1 cellular context compared by ENCODE assay signal in genomic region chr16:21626659-21627277, GRCh38.
TF ChIP-seq lines count a peak whose summit lies in the region.

No MANE protein-coding gene starts in this region.

TF ChIP-seq in SK-N-SH, 30 proteins besides CTCF, POLR2A, EP300 and RAD21 (continued from another document):
- TF ChIP-seq MXI1 (IDR thresholded peaks at IDR 0.05; ENCODE audit: low read depth, low read length) (peak; percentile 92), GATA2 (CRISPR knock-in tag; IDR thresholded peaks at IDR 0.05) (peak; percentile 40; the same call in 1 of the 2 replicates)
